Comparison of ENCODE assay signal across 7 cellular contexts in genomic region chr6:46563924-46564323, GRCh38.
"Had no signal": no experiment of that assay in that cellular context is flagged by ENCODE, and none has a peak within 500 bp of the region (broad histone marks: within the 10 kb centered on the region; RNA-seq: fewer than 3 reads in every experiment).

No MANE protein-coding gene starts in this region.

- FAIRE-seq: HepG2, HTR-8/SVneo, K562 had no signal

- DNase-seq: IMR-90, KBM-7, KG1 had no signal

- H3K36me3 Mint-ChIP-seq: IgD-negative memory B cell had no signal

- H3K4me3 Mint-ChIP-seq: IgD-negative memory B cell had no signal

- ATAC-seq: HepG2, K562 had no signal

- H3K27ac Mint-ChIP-seq: IgD-negative memory B cell had no signal

- H3K4me1 Mint-ChIP-seq: IgD-negative memory B cell had no signal
